In the genomic region with DNA sequence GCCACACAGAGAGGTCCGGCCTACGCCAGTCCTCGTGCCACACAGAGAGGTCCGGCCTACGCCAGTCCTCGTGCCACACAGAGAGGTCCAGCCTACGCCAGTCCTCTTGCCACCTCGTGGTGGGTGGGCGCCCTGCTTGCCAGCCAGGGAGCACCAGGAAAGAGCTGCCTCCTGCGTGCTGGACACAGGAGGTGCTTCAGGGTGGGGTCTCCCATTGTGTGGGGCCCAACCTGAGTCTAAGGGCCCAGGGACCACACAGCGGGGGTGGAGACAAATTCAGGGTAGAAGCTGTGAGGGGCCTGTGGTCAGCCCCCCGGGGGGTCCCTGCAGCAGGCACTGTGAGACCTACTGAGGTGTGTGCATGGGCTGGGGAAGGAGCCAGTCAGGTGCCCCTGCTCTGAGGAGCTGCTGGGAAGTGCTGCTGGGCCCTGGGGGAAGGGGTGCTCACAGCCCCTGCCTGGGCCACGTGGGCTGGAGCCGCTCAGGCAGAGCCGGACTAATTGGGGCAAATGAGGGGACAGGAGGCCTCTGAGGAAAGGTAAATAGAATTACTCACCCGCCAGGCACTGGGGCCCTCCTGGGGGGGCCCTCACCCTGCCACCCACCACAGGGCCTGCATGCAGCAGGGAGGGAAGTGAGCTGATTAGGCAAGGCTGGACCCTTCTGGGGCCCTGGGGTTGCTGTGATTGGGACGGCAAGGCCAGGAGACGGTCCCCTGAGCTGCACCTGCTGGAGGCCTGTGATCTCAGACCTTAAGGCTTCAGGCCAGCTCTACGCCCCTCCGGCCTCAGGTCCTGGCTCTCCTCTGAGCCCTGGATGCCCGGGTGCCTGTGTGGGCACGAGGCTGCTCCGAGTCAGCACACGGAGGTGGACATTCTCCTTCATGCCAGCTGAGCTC, we compare ENCODE assay signal across 10 cellular contexts. TPM values are rescaled to one million over a fixed set of nuclear protein-coding genes. Genes with fewer than 3 reads are reported as not detected.
A peak's percentile ranks its signal among the peaks of the same experiment; 100 is the strongest.
DNase-seq lines count a peak whose midpoint lies in the region; ATAC-seq lines count a peak whose summit lies in the region.
"Had no signal": no experiment of that assay in that cellular context is flagged by ENCODE, and none has a peak within 500 bp of the region (broad histone marks: within the 10 kb centered on the region; RNA-seq: fewer than 3 reads in every experiment).

No MANE protein-coding gene starts in this region.

- ATAC-seq in activated CD8-positive, alpha-beta memory T cell treated with anti-CD3 and anti-CD28 coated beads, Interleukin-2, amount 10 ng/mL, durations not matched to agents 7 days and 5 days = no peak
- ATAC-seq: stimulated activated naive B cell treated with anti-CD40 and anti-IgM and Interleukin-4, amounts not matched to agents 10 μg/mL and 1 μg/mL and 100 μg/mL, for 72 hours had no signal

- H3K27ac Mint-ChIP-seq in activated CD8-positive, alpha-beta memory T cell treated with anti-CD3 and anti-CD28 coated beads, Interleukin-2, amount 10 ng/mL, durations not matched to agents 7 days and 5 days = no peak overlapping the region
- H3K27ac Mint-ChIP-seq: stimulated activated naive B cell treated with anti-CD40 and anti-IgM and Interleukin-4, amounts not matched to agents 10 μg/mL and 1 μg/mL and 100 μg/mL, for 72 hours had no signal

- H3K4me3 Mint-ChIP-seq in activated CD8-positive, alpha-beta memory T cell treated with anti-CD3 and anti-CD28 coated beads, Interleukin-2, amount 10 ng/mL, durations not matched to agents 7 days and 5 days = no peak overlapping the region
- H3K4me3 Mint-ChIP-seq: nephron; stimulated activated naive B cell treated with anti-CD40 and anti-IgM and Interleukin-4, amounts not matched to agents 10 μg/mL and 1 μg/mL and 100 μg/mL, for 72 hours had no signal

- H3K36me3 Mint-ChIP-seq in activated CD8-positive, alpha-beta memory T cell treated with anti-CD3 and anti-CD28 coated beads, Interleukin-2, amount 10 ng/mL, durations not matched to agents 7 days and 5 days = no peaks in the 10 kb centered on the region
- H3K36me3 Mint-ChIP-seq: stimulated activated naive B cell treated with anti-CD40 and anti-IgM and Interleukin-4, amounts not matched to agents 10 μg/mL and 1 μg/mL and 100 μg/mL, for 72 hours had no signal

- peaks cover 5% of the 10 kb centered on the region for H3K27me3 Mint-ChIP-seq in activated CD8-positive, alpha-beta memory T cell treated with anti-CD3 and anti-CD28 coated beads, Interleukin-2, amount 10 ng/mL, durations not matched to agents 7 days and 5 days

- DNase-seq in COR-L47 (lab: John Stamatoyannopoulos, UW) (peak; percentile 91), NCI-H2081 treated with DMSO at 0.1 percent for 48 hours (lab: John Stamatoyannopoulos, UW) (peak; percentile 46), kidney glomerular epithelial cell (lab: John Stamatoyannopoulos, UW) (peak; percentile 33), anterior cingulate cortex (lab: John Stamatoyannopoulos, UW) (no peak)
- DNase-seq in activated CD8-positive, alpha-beta memory T cell treated with anti-CD3 and anti-CD28 coated beads, Interleukin-2, amount 10 ng/mL, durations not matched to agents 7 days and 5 days = no peak
- no peak for DNase-seq in stimulated activated CD4-positive, alpha-beta T cell treated with anti-CD3 and anti-CD28 coated beads, Interleukin-4, amount 100 ng/mL, for 4 hours
- DNase-seq: activated T-cell treated with anti-CD3 and anti-CD28 coated beads for 4 hours; brain microvascular endothelial cell; stimulated activated naive B cell treated with anti-CD40 and anti-IgM and Interleukin-4, amounts not matched to agents 10 μg/mL and 1 μg/mL and 100 μg/mL, for 72 hours had no signal

- H3K4me1 Mint-ChIP-seq in activated CD8-positive, alpha-beta memory T cell treated with anti-CD3 and anti-CD28 coated beads, Interleukin-2, amount 10 ng/mL, durations not matched to agents 7 days and 5 days = no peaks in the 10 kb centered on the region
- H3K4me1 Mint-ChIP-seq: nephron had no signal

- CTCF ChIA-PET in activated CD8-positive, alpha-beta memory T cell treated with anti-CD3 and anti-CD28 coated beads, Interleukin-2, amount 10 ng/mL, durations not matched to agents 7 days and 5 days (lab: Charles Lee) = no interaction called here

- H3K9me3 Mint-ChIP-seq in activated CD8-positive, alpha-beta memory T cell treated with anti-CD3 and anti-CD28 coated beads, Interleukin-2, amount 10 ng/mL, durations not matched to agents 7 days and 5 days (ENCODE audit: low read depth) = no peaks in the 10 kb centered on the region
- H3K9me3 Mint-ChIP-seq: nephron; stimulated activated naive B cell treated with anti-CD40 and anti-IgM and Interleukin-4, amounts not matched to agents 10 μg/mL and 1 μg/mL and 100 μg/mL, for 72 hours had no signal

RNA-seq across cellular contexts. Expression of a gene that starts 11.0 kb away (rescaled TPM):
- total RNA-seq in activated CD8-positive, alpha-beta memory T cell treated with anti-CD3 and anti-CD28 coated beads, Interleukin-2, amount 10 ng/mL, durations not matched to agents 7 days and 5 days = not detected

RNA-seq across cellular contexts. Expression of a gene that starts 18.1 kb away (rescaled TPM):
- 10 to 100 TPM; 49.9 to 50.1 TPM for total RNA-seq in activated CD8-positive, alpha-beta memory T cell treated with anti-CD3 and anti-CD28 coated beads, Interleukin-2, amount 10 ng/mL, durations not matched to agents 7 days and 5 days

RNA-seq across cellular contexts. Expression of a gene that starts 19.9 kb away (rescaled TPM):
- total RNA-seq in activated CD8-positive, alpha-beta memory T cell treated with anti-CD3 and anti-CD28 coated beads, Interleukin-2, amount 10 ng/mL, durations not matched to agents 7 days and 5 days = not detected

RNA-seq across cellular contexts. Expression of a gene that starts 45.3 kb away (rescaled TPM):
- total RNA-seq in activated CD8-positive, alpha-beta memory T cell treated with anti-CD3 and anti-CD28 coated beads, Interleukin-2, amount 10 ng/mL, durations not matched to agents 7 days and 5 days = 100 to 1,000 TPM; 333 to 416 TPM

RNA-seq across cellular contexts. Expression of a gene that starts 56.1 kb away (rescaled TPM):
- 100 to 1,000 TPM; 693 to 725 TPM for total RNA-seq in activated CD8-positive, alpha-beta memory T cell treated with anti-CD3 and anti-CD28 coated beads, Interleukin-2, amount 10 ng/mL, durations not matched to agents 7 days and 5 days

Comparison
In these comparisons a context has a peak if more than half of its experiments do, and no peak if none do; other contexts are left out.
1. DNase-seq: peak in COR-L47 (single experiment), NCI-H2081 treated with DMSO at 0.1 percent for 48 hours (single experiment) and kidney glomerular epithelial cell (single experiment); none in anterior cingulate cortex (0 of 58), activated CD8-positive, alpha-beta memory T cell treated with anti-CD3 and anti-CD28 coated beads, Interleukin-2, amount 10 ng/mL, durations not matched to agents 7 days and 5 days (single experiment) and stimulated activated CD4-positive, alpha-beta T cell treated with anti-CD3 and anti-CD28 coated beads, Interleukin-4, amount 100 ng/mL, for 4 hours (0 of 2).